ENCODE assay signal across 26 cellular contexts in the genomic region with DNA sequence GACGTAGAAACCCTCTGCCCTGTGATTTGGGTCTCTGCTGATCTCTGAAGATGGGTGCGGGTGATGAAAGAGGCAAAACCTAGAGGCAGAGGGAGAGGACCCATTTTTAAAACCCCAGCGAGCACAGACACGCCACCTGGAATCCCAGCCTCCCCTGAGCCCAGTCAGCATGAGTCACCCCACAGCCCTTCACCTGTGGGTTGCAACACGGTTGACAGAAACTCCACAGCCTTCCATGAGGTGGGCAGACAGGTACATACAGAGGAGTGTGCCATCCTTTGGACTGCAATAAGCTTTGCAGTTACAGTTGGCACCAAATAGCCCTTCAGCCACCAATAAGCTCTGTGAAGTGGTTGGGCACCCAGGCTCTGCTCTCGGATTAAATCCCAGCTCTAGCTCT. TPM values are rescaled to one million over a fixed set of nuclear protein-coding genes. Genes with fewer than 3 reads are reported as not detected.
DNase-seq lines count a peak whose midpoint lies in the region; ATAC-seq, FAIRE-seq and TF ChIP-seq lines count a peak whose summit lies in the region.
"Had no signal": no experiment of that assay in that cellular context is flagged by ENCODE, and none has a peak within 500 bp of the region (broad histone marks: within the 10 kb centered on the region; RNA-seq: fewer than 3 reads in every experiment).

No MANE protein-coding gene starts in this region.

- CTCF ChIA-PET in A549 (lab: Yijun Ruan, JAX) (interaction anchor here (0.7 to 4.7 kb wide), 4 partner anchors 11 to 115 kb away, joined by 3 to 30 read pairs (median 6); no protein-coding TSS in a partner anchor), MCF 10A (lab: Yijun Ruan, JAX) (interaction anchor here (0.7 to 7.7 kb wide), 9 partner anchors 14 to 118 kb away, joined by 3 to 77 read pairs (median 4); no protein-coding TSS in a partner anchor)

- in situ Hi-C loops in GM23248 (cut with MboI): no loop called here

- H3K9me3 ChIP-seq in A549: no peaks in the 10 kb centered on the region
- no peaks in the 10 kb centered on the region for H3K9me3 ChIP-seq in GM23248 (ENCODE audit: low read depth)
- H3K9me3 ChIP-seq: body of pancreas, ovary, right lobe of liver, transverse colon had no signal

- H3K9me2 ChIP-seq in GM23248 (ENCODE audit: insufficient read depth): no peaks in the 10 kb centered on the region

- no peaks in the 10 kb centered on the region for H3K27me3 Mint-ChIP-seq in MCF 10A (ENCODE audit: insufficient read depth, unreplicated experiment)

- FAIRE-seq in A549 (lab: Jason Lieb, UNC): no peak
- FAIRE-seq: RCC 7860 had no signal

- H3K9me3 Mint-ChIP-seq in MCF 10A (ENCODE audit: unreplicated experiment): no peaks in the 10 kb centered on the region
- H3K9me3 Mint-ChIP-seq: activated B cell treated with CpG ODN at 0.5 μM for 24 hours; activated CD4-positive, alpha-beta memory T cell treated with anti-CD3 and anti-CD28 coated beads for 36 hours; naive thymus-derived CD8-positive, alpha-beta T cell; stimulated activated naive CD8-positive, alpha-beta T cell treated with anti-CD3 and anti-CD28 coated beads, Interleukin-15, amount 100 ng/mL, for 72 hours had no signal

- POLR2A ChIA-PET in A549 (lab: Yijun Ruan, JAX) (no interaction called here), MCF 10A (lab: Yijun Ruan, JAX) (interaction anchor here (0.6 to 12.4 kb wide), 12 partner anchors 13 to 119 kb away, joined by 3 to 400 read pairs (median 5); no protein-coding TSS in a partner anchor)

- H3K4me1 ChIP-seq in A549: peaks cover 27% of the 10 kb centered on the region
- H3K4me1 ChIP-seq in mesendoderm (ENCODE audit: control insufficient read depth, low read depth, low read length): peaks cover 11% of the 10 kb centered on the region
- H3K4me1 ChIP-seq in GM23248 (ENCODE audit: insufficient read depth): peaks cover 9% of the 10 kb centered on the region; the same call in 1 of the 2 replicates

- H3K4me1 Mint-ChIP-seq in MCF 10A (ENCODE audit: insufficient read depth, unreplicated experiment): peaks cover 55% of the 10 kb centered on the region

- H3K27ac ChIP-seq in A549 (peak overlapping the region; percentile 45 to 55; a peak in 4 of 6 replicates), mesendoderm (ENCODE audit: low read depth, low read length) (no peak overlapping the region), GM23248 (no peak overlapping the region)
- H3K27ac ChIP-seq: body of pancreas, ovary, right lobe of liver, transverse colon had no signal

- peak overlapping the region; percentile 28 for H3K4me3 Mint-ChIP-seq in MCF 10A (ENCODE audit: unreplicated experiment)
- H3K4me3 Mint-ChIP-seq: activated B cell treated with CpG ODN at 0.5 μM for 24 hours; activated CD4-positive, alpha-beta memory T cell treated with anti-CD3 and anti-CD28 coated beads for 36 hours; naive thymus-derived CD8-positive, alpha-beta T cell; stimulated activated naive CD8-positive, alpha-beta T cell treated with anti-CD3 and anti-CD28 coated beads, Interleukin-15, amount 100 ng/mL, for 72 hours had no signal

- TF ChIP-seq CTCF in A549 (IDR thresholded peaks at IDR 0.05): no peak
- no peak for TF ChIP-seq CTCF in MCF 10A (IDR thresholded peaks at IDR 0.05; ENCODE audit: unreplicated experiment)

- no peaks in the 10 kb centered on the region for H3K79me2 ChIP-seq in mesendoderm (ENCODE audit: control insufficient read depth, insufficient read depth, low read length)
- H3K79me2 ChIP-seq in GM23248 (ENCODE audit: insufficient read depth): no peaks in the 10 kb centered on the region

- H3K36me3 ChIP-seq in mesendoderm (ENCODE audit: control insufficient read depth, insufficient read depth, low read length) (no peaks in the 10 kb centered on the region), GM23248 (ENCODE audit: low read depth) (no peaks in the 10 kb centered on the region)
- H3K36me3 ChIP-seq: ovary, right lobe of liver, transverse colon had no signal

- H3K18ac ChIP-seq in mesendoderm (ENCODE audit: low read length): no peak overlapping the region

- no TSS peak for BruUV-seq in MCF 10A (replicated peaks; lab: Mats Ljungman, UMichigan)

- TF ChIP-seq EP300 in A549 (IDR thresholded peaks at IDR 0.05): no peak

- no peak overlapping the region for H2BK5ac ChIP-seq in mesendoderm (ENCODE audit: low read length)

- no peak overlapping the region for H3K27ac Mint-ChIP-seq in MCF 10A (ENCODE audit: low read depth, unreplicated experiment)
- H3K27ac Mint-ChIP-seq: activated B cell treated with CpG ODN at 0.5 μM for 24 hours; activated CD4-positive, alpha-beta memory T cell treated with anti-CD3 and anti-CD28 coated beads for 36 hours; stimulated activated naive CD8-positive, alpha-beta T cell treated with anti-CD3 and anti-CD28 coated beads, Interleukin-15, amount 100 ng/mL, for 72 hours had no signal

- H3K79me1 ChIP-seq in mesendoderm (ENCODE audit: low read length): no peaks in the 10 kb centered on the region

- intact Hi-C loops in MCF 10A (cut with micrococcal nuclease): loop anchor here (5.0 kb wide), 1 partner anchor 35 kb away; no protein-coding TSS in a partner anchor

- H3K4ac ChIP-seq in mesendoderm (ENCODE audit: low read depth, low read length): no peak overlapping the region

- TF ChIP-seq POLR2A in A549 (IDR thresholded peaks at IDR 0.05; ENCODE audit: low read length): no peak

- no peak overlapping the region for H2BK120ac ChIP-seq in mesendoderm (ENCODE audit: low read depth, low read length)

- H2AFZ ChIP-seq in GM23248: no peak overlapping the region

- H3K4me2 ChIP-seq in A549 (no peak overlapping the region), mesendoderm (ENCODE audit: low read length) (no peak overlapping the region), GM23248 (ENCODE audit: unreplicated experiment) (no peak overlapping the region)

- H2BK15ac ChIP-seq in mesendoderm (replicated peaks; ENCODE audit: low read depth): no peak overlapping the region

- H4K5ac ChIP-seq in mesendoderm (ENCODE audit: low read length): no peak overlapping the region

- no peak overlapping the region for H2AK5ac ChIP-seq in mesendoderm (ENCODE audit: low read length)

- peak overlapping the region; percentile 58 for H3K56ac ChIP-seq in mesendoderm (ENCODE audit: low read length)

- WGBS in A549 (ENCODE audit: missing lambda C conversion rate): 73% methylated on average over 6 of the region's 6 CpGs
- no CpG with 5 or more reads among the region's 6 CpGs for WGBS in mesendoderm (ENCODE audit: extremely low coverage, insufficient coverage, low lambda C conversion rate)
- 88 to 89% methylated on average over 6 of the region's 6 CpGs for WGBS in GM23248 (ENCODE audit: low coverage in 1 of 2, low lambda C conversion rate in 2 of 2, missing lambda C conversion rate in 2 of 2), 2 experiments

- DNase-seq in A549 (ENCODE audit: low read depth in 1 of 2, low spot score in 1 of 2) (no peak), HT-29 (ENCODE audit: low spot score) (peak; percentile 47), MCF 10A (ENCODE audit: unreplicated experiment) (peak; percentile 97), mesendoderm (no peak), GM23248 (no peak), iPS-NIHi11 (ENCODE audit: low spot score) (no peak)
- DNase-seq in activated effector memory CD4-positive, alpha-beta T cell treated with Interleukin-2 at 50 U/mL for 16 hours: no peak
- DNase-seq: ACHN; activated B cell treated with CpG ODN at 0.5 μM for 24 hours; activated CD4-positive, alpha-beta memory T cell treated with anti-CD3 and anti-CD28 coated beads for 36 hours; body of pancreas; effector CD4-positive, alpha-beta T cell; HCEC 1CT; left cardiac atrium; naive thymus-derived CD8-positive, alpha-beta T cell; NCI-H1436 treated with DMSO at 0.1 percent for 48 hours; NCI-H748 treated with DMSO at 0.1 percent for 48 hours; ovary; right lobe of liver; stimulated activated naive CD8-positive, alpha-beta T cell treated with anti-CD3 and anti-CD28 coated beads, Interleukin-15, amount 100 ng/mL, for 72 hours; T-helper 9 cell; transverse colon had no signal

- no peak overlapping the region for H4K8ac ChIP-seq in mesendoderm (ENCODE audit: low read depth, low read length)

- H3K27me3 ChIP-seq in mesendoderm (ENCODE audit: insufficient read depth, low read length, poor library complexity) (no peaks in the 10 kb centered on the region), GM23248 (replicated peaks; ENCODE audit: insufficient read depth) (peaks cover 26% of the 10 kb centered on the region)
- H3K27me3 ChIP-seq: body of pancreas, ovary, right lobe of liver had no signal

- H3K4me3 ChIP-seq in A549: no peak overlapping the region
- H3K4me3 ChIP-seq in mesendoderm (ENCODE audit: low read length): no peak overlapping the region
- H3K4me3 ChIP-seq in GM23248: no peak overlapping the region
- H3K4me3 ChIP-seq: body of pancreas, ovary, right lobe of liver, transverse colon had no signal

- H3K9ac ChIP-seq in mesendoderm (ENCODE audit: low read length) (no peak overlapping the region), GM23248 (no peak overlapping the region)

- H3K36me3 Mint-ChIP-seq in MCF 10A (ENCODE audit: insufficient read depth, unreplicated experiment): no peaks in the 10 kb centered on the region
- H3K36me3 Mint-ChIP-seq: activated CD4-positive, alpha-beta memory T cell treated with anti-CD3 and anti-CD28 coated beads for 36 hours; naive thymus-derived CD8-positive, alpha-beta T cell had no signal

- peaks cover 4% of the 10 kb centered on the region; the same call in 1 of the 2 replicates for H3F3A ChIP-seq in GM23248 (ENCODE audit: insufficient read depth)

- no peak for TF ChIP-seq RAD21 in A549 (conservative IDR thresholded peaks at IDR 0.05 in 1 of 2, IDR thresholded peaks at IDR 0.05 in 1 of 2)

- ATAC-seq in A549 (no peak; a peak in 1 of 6 replicates), GM21529 (IDR thresholded peaks at IDR 0.05; ENCODE audit: unreplicated experiment) (no peak)
- ATAC-seq: body of pancreas; left cardiac atrium; naive thymus-derived CD8-positive, alpha-beta T cell; right lobe of liver; stimulated activated naive CD8-positive, alpha-beta T cell treated with anti-CD3 and anti-CD28 coated beads, Interleukin-15, amount 100 ng/mL, for 72 hours had no signal

- no peak overlapping the region for H3K23ac ChIP-seq in mesendoderm (ENCODE audit: low read length)

- no peaks in the 10 kb centered on the region for H4K20me1 ChIP-seq in GM23248 (ENCODE audit: insufficient read depth)

TF ChIP-seq in A549, 52 proteins besides CTCF, POLR2A, EP300 and RAD21:
- TF ChIP-seq FOSL2 (IDR thresholded peaks at IDR 0.05) (no peak), FOSL2 (CRISPR knock-in tag; IDR thresholded peaks at IDR 0.05) (0 out of 2 replicates have a peak, but pooled peaks have one; percentile 13), SMC3 (IDR thresholded peaks at IDR 0.05) (no peak)

RNA-seq across cellular contexts. Expression of gene GRHL3, which starts 2.1 kb away (rescaled TPM):
- polyA plus RNA-seq in A549 (2011; rRNA removed) (1.6 and 2.5 TPM in 2 replicates), A549 (2017; fragmentation: RNase III; extraction: RNeasy Plus Mini Kit Qiagen cat#74134 plus additional on column Dnase treatment) (0.58 to 0.71 TPM (median 0.59 TPM) in 3 replicates), GM23248 (2016; fragmentation: Nextera tagmentation; extraction: Ambion mirVana) (not detected in 2 replicates)
- 1.2 and 1.4 TPM in 2 replicates for polyA plus RNA-seq in A549 (2012; cell fraction: cytosol; rRNA removed)
- 1.2 and 1.8 TPM in 2 replicates for polyA plus RNA-seq in A549 (2012; cell fraction: nucleus; rRNA removed)
- polyA minus RNA-seq in A549 (2011; rRNA and poly(A)+ RNA removed): 0.68 and 1.2 TPM in 2 replicates
- total RNA-seq in HT-29 (2014; rRNA removed; shearing (Covaris generic)): 5.5 and 9.0 TPM in 2 replicates
- total RNA-seq in MCF 10A (2022): 4.7 and 8.9 TPM in 2 replicates
- polyA plus RNA-seq in mesendoderm (2013, experiment 1 of 2): 0.86 TPM
- polyA plus RNA-seq in mesendoderm (2013, experiment 2 of 2): 0.97 TPM
- not detected in 2 replicates for total RNA-seq in GM23248 (2014; rRNA removed; shearing (Covaris generic))
- total RNA-seq: activated CD4-positive, alpha-beta memory T cell treated with anti-CD3 and anti-CD28 coated beads for 36 hours; body of pancreas; glomerular endothelial cell; mesenteric fat pad; naive thymus-derived CD8-positive, alpha-beta T cell; transverse colon had no signal
- polyA plus RNA-seq: naive thymus-derived CD8-positive, alpha-beta T cell; ovary had no signal

Comparison
In these comparisons a context has a peak if more than half of its experiments do, and no peak if none do; other contexts are left out.
1. DNase-seq: peak in HT-29 (single experiment) and MCF 10A (single experiment); none in A549 (0 of 2), mesendoderm (single experiment), GM23248 (single experiment), activated effector memory CD4-positive, alpha-beta T cell treated with Interleukin-2 at 50 U/mL for 16 hours (single experiment) and iPS-NIHi11 (single experiment).
2. H3K27ac ChIP-seq: peak in A549 (2 of 2); none in mesendoderm (single experiment) and GM23248 (single experiment).